Comparison of ENCODE assay signal across 1 cellular context in genomic region chr4:77817304-77818076, GRCh38.
TF ChIP-seq lines count a peak whose summit lies in the region.

No MANE protein-coding gene starts in this region.

TF ChIP-seq in GM12878, 131 proteins besides CTCF, POLR2A, EP300 and RAD21:
- no peak for TF ChIP-seq POLR2AphosphoS2 (IDR thresholded peaks at IDR 0.05; ENCODE audit: low read depth, low read length)
- no peak for TF ChIP-seq ZNF687 (IDR thresholded peaks at IDR 0.05)
